1 cellular context compared by ENCODE assay signal in the genomic region with DNA sequence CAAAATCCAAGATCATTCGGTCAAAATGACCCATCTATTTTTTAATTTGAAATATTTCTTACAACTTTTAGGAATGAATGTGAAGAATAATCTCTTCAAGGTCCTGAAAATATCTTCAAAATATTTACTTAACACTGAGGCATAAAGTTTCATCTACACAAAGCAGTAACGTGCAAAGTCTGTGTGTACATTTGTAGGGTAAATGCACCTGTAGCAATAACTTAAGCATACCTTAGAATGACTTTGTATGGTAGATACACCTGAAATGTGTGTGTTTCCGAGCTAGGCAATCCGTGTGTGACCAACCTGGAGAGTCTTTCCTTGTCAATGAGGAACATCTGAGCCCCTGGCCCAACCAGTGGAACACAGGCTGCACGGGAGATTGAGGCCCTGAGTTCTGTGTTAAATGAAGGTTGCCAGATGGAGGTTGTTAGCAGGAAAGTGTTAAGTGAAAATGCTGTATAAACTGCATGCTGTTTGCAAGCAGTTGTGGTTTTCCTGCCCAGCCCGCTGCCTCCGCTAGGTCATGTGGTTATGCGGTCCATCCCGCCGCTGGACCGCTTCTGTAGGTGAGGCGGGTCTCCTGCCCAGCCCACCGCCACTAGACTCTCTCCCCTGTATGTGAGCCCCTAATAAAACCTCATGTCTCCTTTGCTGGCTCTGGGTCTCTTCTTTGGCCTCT.
TF ChIP-seq lines count a peak whose summit lies in the region.

No MANE protein-coding gene starts in this region.

TF ChIP-seq in IMR-90, 13 proteins besides CTCF, POLR2A, EP300 and RAD21:
- TF ChIP-seq MAZ (IDR thresholded peaks at IDR 0.05; ENCODE audit: borderline replicate concordance, low read depth, low read length) (no peak), FOS (IDR thresholded peaks at IDR 0.05; ENCODE audit: low read depth, low read length) (no peak), RCOR1 (IDR thresholded peaks at IDR 0.05; ENCODE audit: insufficient replicate concordance, low read length) (no peak), MAFK (IDR thresholded peaks at IDR 0.05; ENCODE audit: low read depth, low read length) (no peak), RFX5 (IDR thresholded peaks at IDR 0.05; ENCODE audit: low read depth, low read length) (no peak), CEBPB (IDR thresholded peaks at IDR 0.05; ENCODE audit: low read depth, low read length) (no peak), SMC3 (IDR thresholded peaks at IDR 0.05; ENCODE audit: low read depth, low read length) (no peak), CHD1 (IDR thresholded peaks at IDR 0.05; ENCODE audit: low read depth, low read length) (no peak), BHLHE40 (IDR thresholded peaks at IDR 0.05; ENCODE audit: low read depth, low read length) (no peak), USF2 (IDR thresholded peaks at IDR 0.05; ENCODE audit: low read depth, low read length) (no peak), NFE2L2 (IDR thresholded peaks at IDR 0.05; ENCODE audit: low read depth, low read length) (no peak)
